11 cellular contexts compared by ENCODE assay signal in genomic region chr12:27899151-27899661, GRCh38.
DNase-seq lines count a peak whose midpoint lies in the region; ATAC-seq and TF ChIP-seq lines count a peak whose summit lies in the region.
"Had no signal": no experiment of that assay in that cellular context is flagged by ENCODE, and none has a peak within 500 bp of the region (broad histone marks: within the 10 kb centered on the region; RNA-seq: fewer than 3 reads in every experiment).

No MANE protein-coding gene starts in this region.

- DNase-seq in ELR (ENCODE audit: low read depth) (peak; percentile 95), NCI-H1694 treated with DMSO at 0.1 percent for 48 hours (lab: John Stamatoyannopoulos, UW) (peak; percentile 30), chondrocyte (ENCODE audit: low spot score) (no peak), non-pigmented ciliary epithelial cell (ENCODE audit: low read depth) (peak; percentile 98), T-cell (no peak), SHP77 treated with DMSO at 0.1 percent for 48 hours (lab: John Stamatoyannopoulos, UW) (no peak), occipital lobe (lab: John Stamatoyannopoulos, UW) (no peak)
- DNase-seq: NCI-H510A treated with DMSO at 0.1 percent for 48 hours; sigmoid colon; stimulated activated naive B cell treated with anti-CD40 and anti-IgM and Interleukin-4, amounts not matched to agents 10 μg/mL and 1 μg/mL and 100 μg/mL, for 72 hours had no signal

- CTCF ChIA-PET in T-cell (lab: Charles Lee): no interaction called here

- H3K4me1 Mint-ChIP-seq in chondrocyte (ENCODE audit: low read depth) (peaks cover 28% of the 10 kb centered on the region), T-cell (no peaks in the 10 kb centered on the region)

- peak overlapping the region; percentile 94 for H3K27ac Mint-ChIP-seq in chondrocyte (ENCODE audit: unreplicated experiment)
- no peak overlapping the region for H3K27ac Mint-ChIP-seq in T-cell
- H3K27ac Mint-ChIP-seq: activated T-helper 1 cell treated with anti-CD3 and anti-CD28 coated beads, Interleukin-12 subunit alpha, Interleukin-12 subunit beta, Interleukin-2, Interleukin-4 antibody, amounts not matched to agents 30 ng/mL and 10 ng/mL and 1 ng/mL, durations not matched to agents 14 hours and 24 hours and 36 hours; stimulated activated naive B cell treated with anti-CD40 and anti-IgM and Interleukin-4, amounts not matched to agents 10 μg/mL and 1 μg/mL and 100 μg/mL, for 72 hours had no signal

- H3K36me3 Mint-ChIP-seq in chondrocyte (ENCODE audit: low read depth) (no peaks in the 10 kb centered on the region), T-cell (no peaks in the 10 kb centered on the region)
- H3K36me3 Mint-ChIP-seq: stimulated activated naive B cell treated with anti-CD40 and anti-IgM and Interleukin-4, amounts not matched to agents 10 μg/mL and 1 μg/mL and 100 μg/mL, for 72 hours had no signal

- POLR2A ChIA-PET in T-cell (lab: Charles Lee): no interaction called here

- TF ChIP-seq CTCF in chondrocyte (IDR thresholded peaks at IDR 0.05): no peak

- no peak for ATAC-seq in T-cell (replicated peaks in 1 of 4)
- ATAC-seq: stimulated activated naive B cell treated with anti-CD40 and anti-IgM and Interleukin-4, amounts not matched to agents 10 μg/mL and 1 μg/mL and 100 μg/mL, for 72 hours had no signal

- no peaks in the 10 kb centered on the region for H3K9me3 Mint-ChIP-seq in chondrocyte (ENCODE audit: low read depth)
- H3K9me3 Mint-ChIP-seq in T-cell: no peaks in the 10 kb centered on the region
- H3K9me3 Mint-ChIP-seq: activated T-helper 1 cell treated with anti-CD3 and anti-CD28 coated beads, Interleukin-12 subunit alpha, Interleukin-12 subunit beta, Interleukin-2, Interleukin-4 antibody, amounts not matched to agents 30 ng/mL and 10 ng/mL and 1 ng/mL, durations not matched to agents 14 hours and 24 hours and 36 hours; stimulated activated naive B cell treated with anti-CD40 and anti-IgM and Interleukin-4, amounts not matched to agents 10 μg/mL and 1 μg/mL and 100 μg/mL, for 72 hours had no signal

- H3K4me3 Mint-ChIP-seq in chondrocyte (ENCODE audit: unreplicated experiment) (no peak overlapping the region), T-cell (no peak overlapping the region)
- H3K4me3 Mint-ChIP-seq: activated T-helper 1 cell treated with anti-CD3 and anti-CD28 coated beads, Interleukin-12 subunit alpha, Interleukin-12 subunit beta, Interleukin-2, Interleukin-4 antibody, amounts not matched to agents 30 ng/mL and 10 ng/mL and 1 ng/mL, durations not matched to agents 14 hours and 24 hours and 36 hours; stimulated activated naive B cell treated with anti-CD40 and anti-IgM and Interleukin-4, amounts not matched to agents 10 μg/mL and 1 μg/mL and 100 μg/mL, for 72 hours had no signal

- no peaks in the 10 kb centered on the region for H3K27me3 Mint-ChIP-seq in chondrocyte (ENCODE audit: low read depth)
- peaks cover 0 to 14% of the 10 kb centered on the region in 2 donors for H3K27me3 Mint-ChIP-seq in T-cell

Comparison
In these comparisons a context has a peak if more than half of its experiments do, and no peak if none do; other contexts are left out.
1. DNase-seq: peak in ELR (single experiment), NCI-H1694 treated with DMSO at 0.1 percent for 48 hours (single experiment) and non-pigmented ciliary epithelial cell (single experiment); none in chondrocyte (single experiment), T-cell (0 of 34), SHP77 treated with DMSO at 0.1 percent for 48 hours (single experiment) and occipital lobe (single experiment).